Comparison of ENCODE assay signal across 25 cellular contexts in the genomic region with DNA sequence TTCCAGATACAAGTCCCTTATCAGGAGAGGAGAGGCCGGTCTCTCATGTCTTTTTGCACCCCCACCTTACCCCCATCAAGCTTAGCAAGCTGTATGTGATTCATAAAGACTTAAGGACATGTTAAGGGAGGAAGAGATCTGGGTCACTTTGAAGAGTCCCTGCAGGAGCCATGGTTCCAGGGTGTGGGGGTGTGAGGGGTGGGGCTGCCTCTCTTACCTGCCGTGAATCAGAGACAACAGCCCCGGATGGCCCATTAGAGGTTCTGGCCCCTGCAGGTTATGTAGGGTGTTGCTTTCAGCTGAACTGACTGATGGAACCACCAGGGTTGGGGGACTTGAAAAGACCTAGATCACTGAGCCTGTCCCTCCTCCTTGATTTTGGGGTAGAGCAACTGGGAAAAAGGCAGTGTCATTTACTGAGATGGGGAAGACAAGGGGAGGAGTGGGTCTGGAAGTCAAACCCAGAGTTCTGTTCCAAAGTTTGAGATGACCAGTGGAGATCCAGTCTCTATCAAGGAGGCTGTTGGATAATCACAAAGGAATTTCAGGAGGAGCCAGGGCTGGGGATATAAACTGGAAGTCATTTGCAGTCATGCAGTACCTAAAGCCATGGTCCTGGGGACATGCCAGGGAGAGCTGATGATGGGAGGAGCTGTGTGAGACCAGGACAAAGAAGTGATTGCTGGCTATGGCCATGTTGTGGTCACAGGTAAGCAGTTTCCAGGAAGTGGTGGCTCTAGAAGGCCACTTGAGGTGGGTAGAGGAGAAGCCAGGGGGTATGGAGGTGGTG. TPM values are rescaled to one million over a fixed set of nuclear protein-coding genes. Genes with fewer than 3 reads are reported as not detected.
DNase-seq lines count a peak whose midpoint lies in the region; ATAC-seq, FAIRE-seq and TF ChIP-seq lines count a peak whose summit lies in the region.
"Had no signal": no experiment of that assay in that cellular context is flagged by ENCODE, and none has a peak within 500 bp of the region (broad histone marks: within the 10 kb centered on the region; RNA-seq: fewer than 3 reads in every experiment).

No MANE protein-coding gene starts in this region.

- no peaks in the 10 kb centered on the region for H3K36me3 ChIP-seq in PC-3 (ENCODE audit: low read depth, low read length)
- H3K36me3 ChIP-seq: thoracic aorta had no signal

- 0 out of 2 replicates have a peak overlapping the region, but pooled peaks have one; percentile 6 for H3K4me2 ChIP-seq in PC-3 (ENCODE audit: low read length)

- H3K36me3 Mint-ChIP-seq in activated CD8-positive, alpha-beta T cell treated with anti-CD3 and anti-CD28 coated beads, Interleukin-2, amount 10 ng/mL, durations not matched to agents 7 days and 5 days (ENCODE audit: low read depth) = no peaks in the 10 kb centered on the region
- H3K36me3 Mint-ChIP-seq: activated naive CD4-positive, alpha-beta T cell treated with anti-CD3 and anti-CD28 coated beads, Interleukin-2, amount 50 U/mL, for 24 hours; stimulated activated naive B cell treated with anti-CD40 and anti-IgM and Interleukin-4, amounts not matched to agents 10 μg/mL and 1 μg/mL and 100 μg/mL, for 72 hours had no signal

- H3K9me3 Mint-ChIP-seq in activated CD8-positive, alpha-beta T cell treated with anti-CD3 and anti-CD28 coated beads, Interleukin-2, amount 10 ng/mL, durations not matched to agents 7 days and 5 days (ENCODE audit: insufficient read depth) = no peaks in the 10 kb centered on the region
- H3K9me3 Mint-ChIP-seq: activated naive CD4-positive, alpha-beta T cell treated with anti-CD3 and anti-CD28 coated beads, Interleukin-2, amount 50 U/mL, for 24 hours; activated T-helper 1 cell treated with anti-CD3 and anti-CD28 coated beads, Interleukin-12 subunit alpha, Interleukin-12 subunit beta, Interleukin-2, Interleukin-4 antibody, amounts not matched to agents 30 ng/mL and 10 ng/mL and 1 ng/mL, durations not matched to agents 14 hours and 24 hours and 36 hours; CD4-positive, alpha-beta T cell; stimulated activated naive B cell treated with anti-CD40 and anti-IgM and Interleukin-4, amounts not matched to agents 10 μg/mL and 1 μg/mL and 100 μg/mL, for 72 hours had no signal

- no peak overlapping the region for H3K9ac ChIP-seq in PC-3 (ENCODE audit: low read length)

- intact Hi-C loops in PC-3 (cut with micrococcal nuclease) = no loop called here

- no peaks in the 10 kb centered on the region for H4K20me1 ChIP-seq in PC-3 (ENCODE audit: low read length)

- no peaks in the 10 kb centered on the region for H3K9me3 ChIP-seq in PC-3 (ENCODE audit: low read length)
- H3K9me3 ChIP-seq: thoracic aorta had no signal

- H3F3A ChIP-seq in PC-3 (ENCODE audit: low read length, unreplicated experiment) = no peaks in the 10 kb centered on the region

- DNase-seq in AG08395 (ENCODE audit: low spot score) = peak; percentile 52
- DNase-seq in GM04503 (ENCODE audit: low read depth) = peak; percentile 20
- peak; percentile 83 for DNase-seq in PC-3
- DNase-seq in fibroblast of the aortic adventitia (ENCODE audit: low read depth) = peak; percentile 65
- DNase-seq in activated CD8-positive, alpha-beta memory T cell treated with anti-CD3 and anti-CD28 coated beads for 24 hours = no peak
- no peak for DNase-seq in NCI-H526 treated with DMSO at 0.1 percent for 48 hours (lab: John Stamatoyannopoulos, UW)
- DNase-seq in activated CD8-positive, alpha-beta T cell treated with anti-CD3 and anti-CD28 coated beads, Interleukin-2, amount 10 ng/mL, durations not matched to agents 7 days and 5 days = no peak
- DNase-seq in H54 (ENCODE audit: insufficient read length, low spot score) = no peak
- DNase-seq: activated CD4-positive, alpha-beta T cell treated with anti-CD3 and anti-CD28 coated beads for 48 hours; aorta; CD4-positive, alpha-beta T cell; cerebellar nuclear complex; DMS 273 treated with DMSO at 0.1 percent for 48 hours; MV-4-11; NCI-H774; nucleus accumbens; SHP77 treated with DMSO at 0.1 percent for 48 hours; stimulated activated CD4-positive, alpha-beta T cell treated with anti-CD3 and anti-CD28 coated beads, Interleukin-2, amount 100 ng/mL, for 48 hours; stimulated activated naive B cell treated with anti-CD40 and anti-IgM and Interleukin-4, amounts not matched to agents 10 μg/mL and 1 μg/mL and 100 μg/mL, for 72 hours had no signal

- H3K27ac Mint-ChIP-seq in activated CD8-positive, alpha-beta T cell treated with anti-CD3 and anti-CD28 coated beads, Interleukin-2, amount 10 ng/mL, durations not matched to agents 7 days and 5 days = no peak overlapping the region
- H3K27ac Mint-ChIP-seq: activated naive CD4-positive, alpha-beta T cell treated with anti-CD3 and anti-CD28 coated beads, Interleukin-2, amount 50 U/mL, for 24 hours; activated T-helper 1 cell treated with anti-CD3 and anti-CD28 coated beads, Interleukin-12 subunit alpha, Interleukin-12 subunit beta, Interleukin-2, Interleukin-4 antibody, amounts not matched to agents 30 ng/mL and 10 ng/mL and 1 ng/mL, durations not matched to agents 14 hours and 24 hours and 36 hours; CD4-positive, alpha-beta T cell; stimulated activated naive B cell treated with anti-CD40 and anti-IgM and Interleukin-4, amounts not matched to agents 10 μg/mL and 1 μg/mL and 100 μg/mL, for 72 hours had no signal

- no peak for FAIRE-seq in H54 (lab: Jason Lieb, UNC)

- peaks cover 12% of the 10 kb centered on the region for H3K4me1 ChIP-seq in PC-3 (ENCODE audit: insufficient read depth, low read length)

- H3K27ac ChIP-seq in PC-3 (ENCODE audit: low read length) = no peak overlapping the region
- H3K27ac ChIP-seq: epithelial cell of prostate, thoracic aorta had no signal

- TF ChIP-seq CTCF in PC-3 (conservative IDR thresholded peaks at IDR 0.05; ENCODE audit: low read depth, low read length) (no peak), fibroblast of the aortic adventitia (IDR thresholded peaks at IDR 0.05; ENCODE audit: insufficient read depth, low read length) (peak; percentile 23)

- POLR2A ChIA-PET in PC-3 (lab: Charles Lee; ENCODE audit: unreplicated experiment) = interaction anchor here (0.6 kb wide), 1 partner anchor 120 kb away, joined by 3 read pairs; no protein-coding TSS in a partner anchor
- POLR2A ChIA-PET in activated CD8-positive, alpha-beta T cell treated with anti-CD3 and anti-CD28 coated beads, Interleukin-2, amount 10 ng/mL, durations not matched to agents 7 days and 5 days (lab: Charles Lee) = interaction anchor here (0.5 to 1.5 kb wide), 2 partner anchors 124 to 1414 kb away, joined by 3 read pairs; no protein-coding TSS in a partner anchor

- ATAC-seq in PC-3 = peak; percentile 68
- no peak for ATAC-seq in activated CD8-positive, alpha-beta T cell treated with anti-CD3 and anti-CD28 coated beads, Interleukin-2, amount 10 ng/mL, durations not matched to agents 7 days and 5 days
- ATAC-seq: stimulated activated naive B cell treated with anti-CD40 and anti-IgM and Interleukin-4, amounts not matched to agents 10 μg/mL and 1 μg/mL and 100 μg/mL, for 72 hours had no signal

- H3K79me2 ChIP-seq in PC-3 (ENCODE audit: low read length) = no peaks in the 10 kb centered on the region

- H3K27me3 ChIP-seq in PC-3 (ENCODE audit: low read length) = no peaks in the 10 kb centered on the region

- H3K4me3 ChIP-seq in PC-3 (ENCODE audit: low read length) (no peak overlapping the region), fibroblast of the aortic adventitia (ENCODE audit: low read depth, low read length) (no peak overlapping the region)
- H3K4me3 ChIP-seq: lung, skin epidermis, thoracic aorta had no signal

- H2AFZ ChIP-seq in PC-3 (ENCODE audit: low read length) = no peak overlapping the region

- no peaks in the 10 kb centered on the region for H3K4me1 Mint-ChIP-seq in activated CD8-positive, alpha-beta T cell treated with anti-CD3 and anti-CD28 coated beads, Interleukin-2, amount 10 ng/mL, durations not matched to agents 7 days and 5 days (ENCODE audit: low read depth)
- H3K4me1 Mint-ChIP-seq: activated naive CD4-positive, alpha-beta T cell treated with anti-CD3 and anti-CD28 coated beads, Interleukin-2, amount 50 U/mL, for 24 hours; stimulated activated naive B cell treated with anti-CD40 and anti-IgM and Interleukin-4, amounts not matched to agents 10 μg/mL and 1 μg/mL and 100 μg/mL, for 72 hours had no signal

- peaks cover 11% of the 10 kb centered on the region for H3K27me3 Mint-ChIP-seq in activated CD8-positive, alpha-beta T cell treated with anti-CD3 and anti-CD28 coated beads, Interleukin-2, amount 10 ng/mL, durations not matched to agents 7 days and 5 days (ENCODE audit: low read depth)
- H3K27me3 Mint-ChIP-seq: activated naive CD4-positive, alpha-beta T cell treated with anti-CD3 and anti-CD28 coated beads, Interleukin-2, amount 50 U/mL, for 24 hours; CD4-positive, alpha-beta T cell had no signal

- no peak for TF ChIP-seq POLR2A in H54 (IDR thresholded peaks at IDR 0.05; ENCODE audit: low read depth, low read length)

- no TSS peak for BruUV-seq in PC-3 (replicated peaks; lab: Mats Ljungman, UMichigan)

- no peak overlapping the region for H3K4me3 Mint-ChIP-seq in activated CD8-positive, alpha-beta T cell treated with anti-CD3 and anti-CD28 coated beads, Interleukin-2, amount 10 ng/mL, durations not matched to agents 7 days and 5 days
- H3K4me3 Mint-ChIP-seq: activated naive CD4-positive, alpha-beta T cell treated with anti-CD3 and anti-CD28 coated beads, Interleukin-2, amount 50 U/mL, for 24 hours; activated T-helper 1 cell treated with anti-CD3 and anti-CD28 coated beads, Interleukin-12 subunit alpha, Interleukin-12 subunit beta, Interleukin-2, Interleukin-4 antibody, amounts not matched to agents 30 ng/mL and 10 ng/mL and 1 ng/mL, durations not matched to agents 14 hours and 24 hours and 36 hours; CD4-positive, alpha-beta T cell; stimulated activated naive B cell treated with anti-CD40 and anti-IgM and Interleukin-4, amounts not matched to agents 10 μg/mL and 1 μg/mL and 100 μg/mL, for 72 hours had no signal

- no peaks in the 10 kb centered on the region for H3K9me2 ChIP-seq in PC-3 (replicated peaks; ENCODE audit: low read length)

- CTCF ChIA-PET in PC-3 (lab: Charles Lee) = no interaction called here
- CTCF ChIA-PET in activated CD8-positive, alpha-beta T cell treated with anti-CD3 and anti-CD28 coated beads, Interleukin-2, amount 10 ng/mL, durations not matched to agents 7 days and 5 days (lab: Charles Lee) = no interaction called here

RNA-seq across cellular contexts. Expression of a gene that starts 23.1 kb away (rescaled TPM):
- total RNA-seq in PC-3 (2014; rRNA removed) (0.91 and 1.4 TPM in 2 replicates), fibroblast of the aortic adventitia (ENCODE audit: low replicate concordance) (2.0 and 5.3 TPM in 2 replicates)
- total RNA-seq in activated CD8-positive, alpha-beta T cell treated with anti-CD3 and anti-CD28 coated beads, Interleukin-2, amount 10 ng/mL, durations not matched to agents 7 days and 5 days = under 1 TPM in 1 of 2 experiments, not detected in 1; 0.05 TPM
- total RNA-seq: CD4-positive, alpha-beta T cell had no signal

Comparison
In these comparisons a context has a peak if more than half of its experiments do, and no peak if none do; other contexts are left out.
1. DNase-seq: peak in AG08395 (single experiment), GM04503 (single experiment), PC-3 (single experiment) and fibroblast of the aortic adventitia (single experiment); none in activated CD8-positive, alpha-beta memory T cell treated with anti-CD3 and anti-CD28 coated beads for 24 hours (single experiment), NCI-H526 treated with DMSO at 0.1 percent for 48 hours (single experiment), activated CD8-positive, alpha-beta T cell treated with anti-CD3 and anti-CD28 coated beads, Interleukin-2, amount 10 ng/mL, durations not matched to agents 7 days and 5 days (single experiment) and H54 (single experiment).